29 cellular contexts compared by ENCODE assay signal in the genomic region with DNA sequence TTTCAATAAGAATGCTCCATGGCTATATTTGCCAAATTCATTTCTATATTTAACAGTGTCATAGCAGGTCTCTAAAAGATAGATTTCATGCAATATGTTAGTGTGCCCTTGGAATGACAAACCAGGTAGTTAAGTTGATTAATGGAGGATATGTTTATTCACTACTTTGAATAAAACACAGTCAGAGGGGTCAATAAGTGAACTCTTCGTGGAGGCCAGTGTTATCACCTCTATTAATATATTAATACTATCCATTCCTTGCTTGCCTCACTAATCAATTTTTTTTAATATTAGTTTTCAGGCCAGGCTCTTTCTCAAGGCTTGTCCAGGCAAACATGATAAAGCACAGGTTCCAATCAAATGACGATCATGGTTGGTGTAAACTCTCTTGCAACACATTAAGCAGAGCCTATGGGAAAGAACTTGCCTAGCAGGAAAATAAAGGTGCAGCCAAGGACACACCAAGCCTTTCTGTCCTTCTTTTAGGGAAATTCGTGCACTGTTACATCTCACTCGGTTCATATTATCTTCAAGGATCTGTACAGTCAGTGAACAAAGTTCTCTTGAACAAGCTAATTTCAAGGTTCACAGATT.
"Had no signal": no experiment of that assay in that cellular context is flagged by ENCODE, and none has a peak within 500 bp of the region (broad histone marks: within the 10 kb centered on the region; RNA-seq: fewer than 3 reads in every experiment).

No MANE protein-coding gene starts in this region.

- H3K9me3 ChIP-seq: adrenal gland, ascending aorta, esophagus muscularis mucosa, gastrocnemius medialis had no signal

- DNase-seq: activated CD4-positive, alpha-beta memory T cell treated with anti-CD3 and anti-CD28 coated beads for 36 hours; activated CD4-positive, alpha-beta T cell treated with anti-CD3 and anti-CD28 coated beads for 36 hours; activated CD4-positive, alpha-beta T cell treated with anti-CD3 and anti-CD28 coated beads, Interleukin-2, amount 10 ng/mL, durations not matched to agents 24 days and 14 days; activated CD4-positive, CD25-positive, alpha-beta regulatory T cell; activated CD4-positive, CD25-positive, alpha-beta regulatory T cell treated with anti-CD3 and anti-CD28 coated beads, Interleukin-2, amount 50 U/mL, for 72 hours; activated CD8-positive, alpha-beta memory T cell treated with anti-CD3 and anti-CD28 coated beads, Interleukin-2, amount 10 ng/mL, durations not matched to agents 7 days and 5 days; activated CD8-positive, alpha-beta memory T cell treated with anti-CD3 and anti-CD28 coated beads, Interleukin-2, amount 50 U/mL, for 4 hours; activated CD8-positive, alpha-beta T cell treated with anti-CD3 and anti-CD28 coated beads, Interleukin-2, amount 10 ng/mL, durations not matched to agents 7 days and 5 days; activated effector memory CD4-positive, alpha-beta T cell treated with anti-CD3 and anti-CD28 coated beads, Interleukin-2, amount 50 U/mL, for 16 hours; activated naive CD4-positive, alpha-beta T cell treated with anti-CD3 and anti-CD28 coated beads for 36 hours; activated naive CD8-positive, alpha-beta T cell treated with anti-CD3 and anti-CD28 coated beads for 36 hours; activated naive CD8-positive, alpha-beta T cell treated with anti-CD3 and anti-CD28 coated beads, Interleukin-2, amount 50 U/mL, for 24 hours; activated T-cell treated with anti-CD3 and anti-CD28 coated beads, Interleukin-2, amount 50 U/mL, for 1 hour; activated T-cell treated with anti-CD3 and anti-CD28 coated beads, Interleukin-2, amount 50 U/mL, for 48 hours; adrenal gland; amygdala; brain microvascular endothelial cell; dorsolateral prefrontal cortex; effector memory CD4-positive, alpha-beta T cell; endodermal cell; erythroblast; foreskin keratinocyte; gastrocnemius medialis; glutamatergic neuron; T-helper 2 cell had no signal

- H3K4me3 ChIP-seq: adrenal gland, ascending aorta, coronary artery, dorsolateral prefrontal cortex, esophagus muscularis mucosa, gastrocnemius medialis had no signal

- H3K27ac ChIP-seq: adrenal gland, ascending aorta, brain microvascular endothelial cell, coronary artery, dorsolateral prefrontal cortex, esophagus muscularis mucosa, foreskin keratinocyte, gastrocnemius medialis had no signal

- ATAC-seq: activated CD4-positive, alpha-beta T cell treated with anti-CD3 and anti-CD28 coated beads for 36 hours; activated CD8-positive, alpha-beta memory T cell treated with anti-CD3 and anti-CD28 coated beads, Interleukin-2, amount 10 ng/mL, durations not matched to agents 7 days and 5 days; activated CD8-positive, alpha-beta T cell treated with anti-CD3 and anti-CD28 coated beads, Interleukin-2, amount 10 ng/mL, durations not matched to agents 7 days and 5 days; activated naive CD8-positive, alpha-beta T cell treated with anti-CD3 and anti-CD28 coated beads, Interleukin-2, amount 50 U/mL, for 24 hours; foreskin keratinocyte; gastrocnemius medialis had no signal

- FAIRE-seq: bronchial epithelial cell had no signal

- H3K27me3 ChIP-seq: adrenal gland, ascending aorta, brain microvascular endothelial cell, dorsolateral prefrontal cortex, esophagus muscularis mucosa, foreskin keratinocyte, gastrocnemius medialis had no signal

- H3K36me3 ChIP-seq: adrenal gland, ascending aorta, brain microvascular endothelial cell, esophagus muscularis mucosa, gastrocnemius medialis had no signal

- H3K4me1 ChIP-seq: adrenal gland, ascending aorta, esophagus muscularis mucosa, foreskin keratinocyte, gastrocnemius medialis had no signal
